In genomic region chr5:16471387-16471786, GRCh38 we compare ENCODE assay signal across 20 cellular contexts.
"Had no signal": no experiment of that assay in that cellular context is flagged by ENCODE, and none has a peak within 500 bp of the region (broad histone marks: within the 10 kb centered on the region; RNA-seq: fewer than 3 reads in every experiment).

No MANE protein-coding gene starts in this region.

- H3K9me3 ChIP-seq: esophagus muscularis mucosa, gastroesophageal sphincter, right atrium auricular region, sigmoid colon, testis, tibial nerve had no signal

- H3K4me3 Mint-ChIP-seq: natural killer cell; neural crest cell; stimulated activated naive B cell treated with anti-CD40 and anti-IgM and Interleukin-4, amounts not matched to agents 10 μg/mL and 1 μg/mL and 100 μg/mL, for 72 hours; stimulated activated naive CD8-positive, alpha-beta T cell treated with anti-CD3 and anti-CD28 coated beads, Interleukin-15, amount 100 ng/mL, for 72 hours had no signal

- H3K4me3 ChIP-seq: esophagus muscularis mucosa, gastroesophageal sphincter, right atrium auricular region, sigmoid colon, skin epidermis, testis, tibial nerve had no signal

- H3K9me3 Mint-ChIP-seq: natural killer cell; neural crest cell; stimulated activated naive B cell treated with anti-CD40 and anti-IgM and Interleukin-4, amounts not matched to agents 10 μg/mL and 1 μg/mL and 100 μg/mL, for 72 hours; stimulated activated naive CD8-positive, alpha-beta T cell treated with anti-CD3 and anti-CD28 coated beads, Interleukin-15, amount 100 ng/mL, for 72 hours had no signal

- H3K27me3 ChIP-seq: esophagus muscularis mucosa, gastroesophageal sphincter, right atrium auricular region, sigmoid colon, testis, tibial nerve had no signal

- H3K27me3 Mint-ChIP-seq: stimulated activated naive B cell treated with anti-CD40 and anti-IgM and Interleukin-4, amounts not matched to agents 10 μg/mL and 1 μg/mL and 100 μg/mL, for 72 hours; stimulated activated naive CD8-positive, alpha-beta T cell treated with anti-CD3 and anti-CD28 coated beads, Interleukin-15, amount 100 ng/mL, for 72 hours had no signal

- H3K36me3 Mint-ChIP-seq: natural killer cell had no signal

- H3K27ac Mint-ChIP-seq: natural killer cell; stimulated activated naive B cell treated with anti-CD40 and anti-IgM and Interleukin-4, amounts not matched to agents 10 μg/mL and 1 μg/mL and 100 μg/mL, for 72 hours; stimulated activated naive CD8-positive, alpha-beta T cell treated with anti-CD3 and anti-CD28 coated beads, Interleukin-15, amount 100 ng/mL, for 72 hours had no signal

- FAIRE-seq: endometrium had no signal

- DNase-seq: effector memory CD4-positive, alpha-beta T cell; glutamatergic neuron; islet precursor cell; mesendoderm; natural killer cell; posterior cingulate gyrus; sigmoid colon; stimulated activated CD4-positive, alpha-beta T cell treated with anti-CD3 and anti-CD28 coated beads, Interleukin-2, amount 100 ng/mL, for 24 hours; stimulated activated CD4-positive, alpha-beta T cell treated with anti-CD3 and anti-CD28 coated beads, Interleukin-4, amount 100 ng/mL, for 4 hours; stimulated activated naive B cell treated with anti-CD40 and anti-IgM and Interleukin-4, amounts not matched to agents 10 μg/mL and 1 μg/mL and 100 μg/mL, for 72 hours; stimulated activated naive CD8-positive, alpha-beta T cell treated with anti-CD3 and anti-CD28 coated beads, Interleukin-15, amount 100 ng/mL, for 72 hours; testis had no signal

- H3K36me3 ChIP-seq: sigmoid colon had no signal

- H3K27ac ChIP-seq: epithelial cell of prostate, esophagus muscularis mucosa, gastroesophageal sphincter, sigmoid colon, skin epidermis, testis, tibial nerve had no signal

- ATAC-seq: gastroesophageal sphincter; natural killer cell; stimulated activated naive B cell treated with anti-CD40 and anti-IgM and Interleukin-4, amounts not matched to agents 10 μg/mL and 1 μg/mL and 100 μg/mL, for 72 hours; stimulated activated naive CD8-positive, alpha-beta T cell treated with anti-CD3 and anti-CD28 coated beads, Interleukin-15, amount 100 ng/mL, for 72 hours had no signal
